In the genomic region with DNA sequence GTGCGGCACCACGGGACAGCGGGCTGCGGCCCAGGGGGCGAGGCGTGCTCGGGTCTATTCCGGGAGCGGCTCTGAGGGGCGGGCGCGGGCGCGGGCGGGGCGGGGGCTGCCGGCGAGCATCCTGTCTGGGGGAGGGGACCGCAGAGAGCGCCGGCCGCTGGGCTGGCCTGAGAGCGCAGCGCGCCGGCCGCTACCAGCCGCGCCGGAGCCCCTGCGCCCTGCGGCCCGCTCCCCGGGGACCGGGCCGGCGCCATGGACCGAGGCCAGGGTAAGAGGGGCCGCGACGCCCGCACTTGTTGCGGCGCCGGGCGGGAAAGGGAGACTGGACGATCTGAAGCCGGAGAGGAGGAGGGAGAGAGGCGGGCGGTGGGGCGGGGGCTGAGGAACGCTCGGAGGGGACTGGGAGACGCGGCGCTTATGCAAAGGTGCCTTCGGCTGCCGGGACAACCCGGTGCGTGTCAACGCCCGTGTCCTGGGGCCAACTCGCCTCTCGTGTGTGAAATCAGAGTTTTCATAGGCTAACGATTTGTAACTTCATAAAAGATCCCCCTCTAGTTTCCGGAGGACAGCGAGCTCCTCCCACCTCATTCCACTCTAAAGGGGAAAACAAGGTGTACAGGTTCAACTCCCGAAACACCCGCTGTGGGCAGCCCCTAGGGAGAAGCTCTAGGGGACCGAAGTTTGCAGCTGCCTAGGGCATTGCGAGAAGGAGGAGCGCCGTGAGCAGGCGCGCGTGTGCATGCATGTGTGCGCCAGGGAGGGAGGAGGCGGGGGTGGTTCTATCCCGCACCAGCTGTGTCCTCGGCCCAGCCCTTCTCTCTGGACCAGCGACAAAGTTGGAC, we compare ENCODE assay signal across 8 cellular contexts. TPM values are rescaled to one million over a fixed set of nuclear protein-coding genes. Genes with fewer than 3 reads are reported as not detected.
A peak's percentile ranks its signal among the peaks of the same experiment; 100 is the strongest.
DNase-seq lines count a peak whose midpoint lies in the region; ATAC-seq lines count a peak whose summit lies in the region.

Gene AFAP1L1, plus strand, starts transcription at position 143 of the 842 bp plus-strand sequence. Its CDS starts 110 bp downstream, at position 253.

- no peak within 1 kb of the TSS for H2BK5ac ChIP-seq in mesendoderm (ENCODE audit: low read length)

- H2BK15ac ChIP-seq in mesendoderm (replicated peaks; ENCODE audit: low read depth): no peak within 1 kb of the TSS

- H2BK120ac ChIP-seq in mesendoderm (ENCODE audit: low read depth, low read length): no peak within 1 kb of the TSS

- no peak within 1 kb of the TSS for H3K4ac ChIP-seq in mesendoderm (ENCODE audit: low read depth, low read length)

- no peak within 1 kb of the TSS for H4K8ac ChIP-seq in mesendoderm (ENCODE audit: low read depth, low read length)

- H3K9me3 ChIP-seq in HUES48 (ENCODE audit: control insufficient read depth, insufficient read depth, low read length) (no peaks in the 10 kb centered on the region), esophagus (ENCODE audit: control insufficient read depth in 2 of 2, insufficient read depth in 1 of 2, low read depth in 1 of 2, low read length in 1 of 2) (peaks cover 0 to 2% of the 10 kb centered on the region in 2 donors), stomach smooth muscle (ENCODE audit: control insufficient read depth in 2 of 2, low read length in 2 of 2) (peaks cover 2 to 3% of the 10 kb centered on the region in 2 donors)

- H3K27ac ChIP-seq in HUES48 (ENCODE audit: low read depth, low read length) (no peak within 1 kb of the TSS), esophagus (ENCODE audit: low read depth in 2 of 2, low read length in 1 of 2) (peak within 1 kb of the TSS; percentile 50 to 77), mesendoderm (ENCODE audit: low read depth, low read length) (no peak within 1 kb of the TSS), stomach smooth muscle (ENCODE audit: low read length) (no peak within 1 kb of the TSS)

- H3K36me3 ChIP-seq in HUES48 (ENCODE audit: control insufficient read depth, insufficient read depth, low read length) (no peaks in the 10 kb centered on the region), esophagus (ENCODE audit: control insufficient read depth in 2 of 2, insufficient read depth in 2 of 2, low read length in 1 of 2) (no peaks in the 10 kb centered on the region), mesendoderm (ENCODE audit: control insufficient read depth, insufficient read depth, low read length) (no peaks in the 10 kb centered on the region), stomach smooth muscle (ENCODE audit: control insufficient read depth in 2 of 2, insufficient read depth in 2 of 2, low read length in 2 of 2) (no peaks in the 10 kb centered on the region)

- H3K4me1 ChIP-seq in HUES48 (ENCODE audit: control insufficient read depth, insufficient read depth, low read length) (0 out of 2 replicates have a peak, but pooled peaks cover 17% of the 10 kb centered on the region), esophagus (ENCODE audit: control insufficient read depth in 2 of 2, insufficient read depth in 2 of 2, low read length in 1 of 2) (peaks cover 3 to 4% of the 10 kb centered on the region in 2 donors), mesendoderm (ENCODE audit: control insufficient read depth, low read depth, low read length) (peaks cover 5% of the 10 kb centered on the region), stomach smooth muscle (ENCODE audit: control insufficient read depth, insufficient read depth, low read length) (peaks cover 11% of the 10 kb centered on the region)

- peak within 1 kb of the TSS; percentile 94 for H3K4me2 ChIP-seq in mesendoderm (ENCODE audit: low read length)

- DNase-seq in COR-L47 (lab: John Stamatoyannopoulos, UW) (peak; percentile 11), mesendoderm (peak; percentile 38), T1000 (lab: John Stamatoyannopoulos, UW) (no peak)
- peak; percentile 71 for DNase-seq in activated CD8-positive, alpha-beta memory T cell treated with anti-CD3 and anti-CD28 coated beads for 24 hours

- no peaks in the 10 kb centered on the region for H3K79me1 ChIP-seq in mesendoderm (ENCODE audit: low read length)

- H3K18ac ChIP-seq in mesendoderm (ENCODE audit: low read length): peak within 1 kb of the TSS; percentile 39

- H2AK5ac ChIP-seq in mesendoderm (ENCODE audit: low read length): no peak within 1 kb of the TSS

- H3K9ac ChIP-seq in HUES48 (ENCODE audit: low read depth, low read length) (peak within 1 kb of the TSS; percentile 13; the same call in 1 of the 2 replicates), mesendoderm (ENCODE audit: low read length) (peak within 1 kb of the TSS; percentile 66), stomach smooth muscle (ENCODE audit: low read length in 2 of 2) (peak within 1 kb of the TSS; percentile 53 to 55)

- no peak within 1 kb of the TSS for H4K5ac ChIP-seq in mesendoderm (ENCODE audit: low read length)

- H3K27me3 ChIP-seq in HUES48 (ENCODE audit: control insufficient read depth, insufficient read depth, low read length): peaks cover 35% of the 10 kb centered on the region
- H3K27me3 ChIP-seq in esophagus (ENCODE audit: control insufficient read depth in 1 of 2, insufficient read depth in 2 of 2, low read length in 2 of 2): no peaks in the 10 kb centered on the region
- H3K27me3 ChIP-seq in mesendoderm (ENCODE audit: insufficient read depth, low read length, poor library complexity): peaks cover 7% of the 10 kb centered on the region
- H3K27me3 ChIP-seq in stomach smooth muscle (ENCODE audit: control insufficient read depth in 1 of 2, insufficient read depth in 2 of 2, low read length in 2 of 2): no peaks in the 10 kb centered on the region

- peak within 1 kb of the TSS; percentile 45 for H3K23ac ChIP-seq in mesendoderm (ENCODE audit: low read length)

- H3K4me3 ChIP-seq in HUES48 (ENCODE audit: low read depth, low read length): peak within 1 kb of the TSS; percentile 88
- H3K4me3 ChIP-seq in esophagus (ENCODE audit: low read depth in 1 of 2, low read length in 2 of 2): peak within 1 kb of the TSS; percentile 62 to 64
- H3K4me3 ChIP-seq in mesendoderm (ENCODE audit: low read length): peak within 1 kb of the TSS; percentile 64
- H3K4me3 ChIP-seq in stomach smooth muscle (ENCODE audit: low read length in 2 of 2): peak within 1 kb of the TSS; percentile 83 to 91

- peak within 1 kb of the TSS; percentile 85 for H3K56ac ChIP-seq in mesendoderm (ENCODE audit: low read length)

- no peaks in the 10 kb centered on the region for H3K79me2 ChIP-seq in mesendoderm (ENCODE audit: control insufficient read depth, insufficient read depth, low read length)

- no peak for ATAC-seq in HG03432 (IDR thresholded peaks at IDR 0.05; ENCODE audit: unreplicated experiment)

- WGBS in esophagus, 2 donors: 1% methylated on average over 59 to 81 of the region's 81 CpGs
- no CpG with 5 or more reads among the region's 81 CpGs for WGBS in mesendoderm (ENCODE audit: extremely low coverage, insufficient coverage, low lambda C conversion rate)

RNA-seq across cellular contexts. Expression of gene AFAP1L1, which starts in this region (rescaled TPM):
- 1 to 10 TPM; 2.1 to 2.6 TPM for polyA plus RNA-seq in esophagus
- polyA plus RNA-seq in mesendoderm (2013, experiment 1 of 2): 2.1 TPM
- 1.8 TPM for polyA plus RNA-seq in mesendoderm (2013, experiment 2 of 2)

Comparison
In these comparisons a context has a peak if more than half of its experiments do, and no peak if none do; other contexts are left out.
1. H3K27ac ChIP-seq: peak in esophagus (2 of 2); none in HUES48 (single experiment), mesendoderm (single experiment) and stomach smooth muscle (single experiment).
2. H3K9ac ChIP-seq: peak in every context shown above with its lines; median percentile 66 in mesendoderm; 54 in stomach smooth muscle; 13 in HUES48.
3. Peak in every context shown above with its lines, with median percentiles within 50 percentile points of each other: H3K4me3 ChIP-seq.